9 cellular contexts compared by ENCODE assay signal in the genomic region with DNA sequence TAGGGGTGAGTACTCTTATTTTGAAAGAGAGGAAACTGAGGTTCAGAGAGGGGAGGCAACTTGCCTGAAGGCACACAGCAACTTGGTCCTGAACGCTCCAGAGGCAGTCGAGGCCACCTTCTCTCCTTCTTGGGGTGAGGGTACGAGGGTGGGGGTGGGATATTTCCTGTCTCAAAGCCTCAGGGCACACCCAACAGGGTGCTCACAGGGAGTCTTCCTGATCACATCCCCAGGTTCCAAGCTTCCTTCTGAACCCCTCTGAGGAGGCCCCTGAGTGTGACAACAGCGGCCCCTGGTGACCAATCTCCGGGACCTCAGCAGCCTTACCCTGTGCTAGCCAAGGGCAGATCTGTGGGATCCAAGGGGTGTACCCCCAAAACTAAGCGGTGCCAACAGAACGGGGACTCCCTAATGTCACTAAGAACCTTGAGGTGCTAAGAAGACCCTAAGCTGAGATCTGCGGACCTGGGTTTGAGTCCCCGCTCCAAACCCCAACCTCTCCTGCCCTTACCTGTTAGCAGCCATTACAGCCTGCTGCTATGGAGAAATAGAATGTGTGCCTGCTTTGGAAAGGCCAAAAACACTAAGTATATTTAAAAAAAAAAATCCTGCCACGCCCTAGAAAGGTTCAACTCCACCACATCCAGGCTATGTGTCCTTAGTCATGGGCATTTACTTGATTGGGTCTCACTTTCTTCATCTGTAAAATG. TPM values are rescaled to one million over a fixed set of nuclear protein-coding genes. Genes with fewer than 3 reads are reported as not detected.
DNase-seq lines count a peak whose midpoint lies in the region; ATAC-seq and TF ChIP-seq lines count a peak whose summit lies in the region.
"Had no signal": no experiment of that assay in that cellular context is flagged by ENCODE, and none has a peak within 500 bp of the region (broad histone marks: within the 10 kb centered on the region; RNA-seq: fewer than 3 reads in every experiment).

No MANE protein-coding gene starts in this region.

- H3K27ac Mint-ChIP-seq in activated T-cell treated with anti-CD3 and anti-CD28 coated beads, Interleukin-2, amount 50 U/mL, for 24 hours = no peak overlapping the region
- H3K27ac Mint-ChIP-seq in neural progenitor cell = no peak overlapping the region

- H3K4me3 Mint-ChIP-seq in activated T-cell treated with anti-CD3 and anti-CD28 coated beads, Interleukin-2, amount 50 U/mL, for 24 hours = no peak overlapping the region
- H3K4me3 Mint-ChIP-seq in neural progenitor cell = no peak overlapping the region

- H3K9me3 Mint-ChIP-seq in activated T-cell treated with anti-CD3 and anti-CD28 coated beads, Interleukin-2, amount 50 U/mL, for 24 hours = no peaks in the 10 kb centered on the region
- H3K9me3 Mint-ChIP-seq in neural progenitor cell = peaks cover 8% of the 10 kb centered on the region

- H3F3A ChIP-seq in neural progenitor cell (ENCODE audit: low read depth) = no peaks in the 10 kb centered on the region

- peak; percentile 66 for ATAC-seq in HG03439 (IDR thresholded peaks at IDR 0.05; ENCODE audit: unreplicated experiment)
- peak; percentile 79 for ATAC-seq in stimulated activated naive CD8-positive, alpha-beta T cell treated with anti-CD3 and anti-CD28 coated beads, Interleukin-15, Interleukin-2, amounts not matched to agents 100 U/mL and 50 U/mL, for 24 hours
- no peak for ATAC-seq in GM19035 (IDR thresholded peaks at IDR 0.05; ENCODE audit: unreplicated experiment)

- peaks cover 1% of the 10 kb centered on the region for H3K4me1 ChIP-seq in neural progenitor cell

- no peaks in the 10 kb centered on the region for H3K36me3 ChIP-seq in neural progenitor cell

- DNase-seq in COR-L47 (lab: John Stamatoyannopoulos, UW) (peak; percentile 70), OCI-M1 (lab: John Stamatoyannopoulos, UW) (peak; percentile 77), fibroblast of peridontal ligament (ENCODE audit: extremely low read depth) (peak; percentile 62), neural progenitor cell (ENCODE audit: low spot score) (peak; percentile 82)
- peak; percentile 82 for DNase-seq in activated T-cell treated with anti-CD3 and anti-CD28 coated beads, Interleukin-2, amount 50 U/mL, for 24 hours
- peak; percentile 82 for DNase-seq in stimulated activated naive CD8-positive, alpha-beta T cell treated with anti-CD3 and anti-CD28 coated beads, Interleukin-15, Interleukin-2, amounts not matched to agents 100 U/mL and 50 U/mL, for 24 hours

- H3K79me2 ChIP-seq in neural progenitor cell (ENCODE audit: low read depth) = no peaks in the 10 kb centered on the region

- no peak overlapping the region for H3K4me2 ChIP-seq in neural progenitor cell

- no peaks in the 10 kb centered on the region for H3K27me3 ChIP-seq in neural progenitor cell

- H3K4me3 ChIP-seq in neural progenitor cell = no peak overlapping the region

- no peaks in the 10 kb centered on the region for H4K20me1 ChIP-seq in neural progenitor cell (ENCODE audit: low read depth)

- H2AFZ ChIP-seq in neural progenitor cell (replicated peaks) = no peak overlapping the region

- H3K27ac ChIP-seq in neural progenitor cell = no peak overlapping the region

- no peak overlapping the region for H3K9ac ChIP-seq in neural progenitor cell

- no peaks in the 10 kb centered on the region for H3K9me3 ChIP-seq in neural progenitor cell (ENCODE audit: low read depth)

- H3K36me3 Mint-ChIP-seq in activated T-cell treated with anti-CD3 and anti-CD28 coated beads, Interleukin-2, amount 50 U/mL, for 24 hours (ENCODE audit: low read depth) = no peaks in the 10 kb centered on the region
- H3K36me3 Mint-ChIP-seq in neural progenitor cell = no peaks in the 10 kb centered on the region

- peak; percentile 96 for TF ChIP-seq CTCF in neural progenitor cell (IDR thresholded peaks at IDR 0.05)

- peaks cover 6% of the 10 kb centered on the region for H3K4me1 Mint-ChIP-seq in activated T-cell treated with anti-CD3 and anti-CD28 coated beads, Interleukin-2, amount 50 U/mL, for 24 hours (ENCODE audit: low read depth)
- peaks cover 7% of the 10 kb centered on the region for H3K4me1 Mint-ChIP-seq in neural progenitor cell

- H3K27me3 Mint-ChIP-seq in activated T-cell treated with anti-CD3 and anti-CD28 coated beads, Interleukin-2, amount 50 U/mL, for 24 hours = peaks cover 4% of the 10 kb centered on the region
- H3K27me3 Mint-ChIP-seq in neural progenitor cell (ENCODE audit: insufficient read depth, low read depth) = peaks cover 7% of the 10 kb centered on the region

RNA-seq across cellular contexts. Expression of gene TRPV4, which starts 57.9 kb away (rescaled TPM):
- total RNA-seq in neural progenitor cell (ENCODE audit: low replicate concordance) = 0.56 and 2.8 TPM in 2 replicates
- total RNA-seq: T-helper 1 cell treated with Interleukin-12 subunit alpha and Interleukin-12 subunit beta and Interleukin-4 antibody, amounts not matched to agents 30 ng/mL and 1 ng/mL, for 36 hours had no signal
